ENCODE assay signal across 8 cellular contexts in the genomic region with DNA sequence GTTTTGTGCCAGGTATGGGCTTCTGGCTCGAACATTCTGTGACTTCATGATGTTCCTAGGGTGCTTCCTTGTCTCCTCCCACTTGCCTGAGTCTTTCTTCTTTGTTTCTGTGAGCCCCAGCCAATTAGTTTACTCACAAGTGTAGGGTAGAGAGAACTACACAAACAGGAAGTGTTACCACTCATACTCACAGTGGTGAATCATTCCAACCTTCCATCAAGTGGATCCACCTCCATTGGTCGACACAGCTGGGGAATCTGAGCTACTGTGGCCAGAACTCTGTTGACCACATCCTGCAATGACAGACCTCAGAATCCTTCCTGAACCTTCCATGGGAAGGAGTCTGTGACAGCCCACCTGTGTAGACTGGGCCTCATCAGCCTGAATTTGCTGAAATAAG.
DNase-seq lines count a peak whose midpoint lies in the region; ATAC-seq and TF ChIP-seq lines count a peak whose summit lies in the region.

No MANE protein-coding gene starts in this region.

- intact Hi-C loops in left ventricle myocardium inferior (cut with micrococcal nuclease): no loop called here

- H4K20me1 ChIP-seq in BLaER1 treated with 17β-estradiol and CSF1 and Interleukin-3, amounts not matched to agents 10 nM and 100 nM: no peaks in the 10 kb centered on the region
- no peaks in the 10 kb centered on the region for H4K20me1 ChIP-seq in OCI-LY3 (ENCODE audit: insufficient read depth, low read length)

- peak overlapping the region in 2 of 11 experiments; percentile 18 to 29; a peak in 2 of 22 replicates for H3K9ac ChIP-seq in BLaER1 treated with 17β-estradiol and CSF1 and Interleukin-3, amounts not matched to agents 10 nM and 100 nM
- H3K9ac ChIP-seq in OCI-LY3 (ENCODE audit: low read length): no peak overlapping the region

- H3K79me2 ChIP-seq in OCI-LY3 (ENCODE audit: low read length): no peaks in the 10 kb centered on the region

- H3K4me1 ChIP-seq in BLaER1 treated with 17β-estradiol and CSF1 and Interleukin-3, amounts not matched to agents 10 nM and 100 nM: peaks cover 12 to 25% (median 18%) of the 10 kb centered on the region in 10 experiments
- H3K4me1 ChIP-seq in OCI-LY3 (ENCODE audit: low read length) (peaks cover 8% of the 10 kb centered on the region), left ventricle myocardium inferior (no peaks in the 10 kb centered on the region)

- peak; percentile 60 for ATAC-seq in GM21723 (IDR thresholded peaks at IDR 0.05; ENCODE audit: unreplicated experiment)
- ATAC-seq in GM19023 (IDR thresholded peaks at IDR 0.05; ENCODE audit: unreplicated experiment): no peak

- no peaks in the 10 kb centered on the region for H3K36me3 ChIP-seq in BLaER1 treated with 17β-estradiol and CSF1 and Interleukin-3, amounts not matched to agents 10 nM and 100 nM
- no peaks in the 10 kb centered on the region for H3K36me3 ChIP-seq in OCI-LY3 (replicated peaks; ENCODE audit: low read depth, low read length)
- no peaks in the 10 kb centered on the region for H3K36me3 ChIP-seq in left ventricle myocardium inferior

- H3K27me3 ChIP-seq in BLaER1 treated with 17β-estradiol and CSF1 and Interleukin-3, amounts not matched to agents 10 nM and 100 nM: no peaks in the 10 kb centered on the region
- peaks cover 9% of the 10 kb centered on the region; the same call in 1 of the 2 replicates for H3K27me3 ChIP-seq in OCI-LY3 (ENCODE audit: low read depth, low read length)
- no peaks in the 10 kb centered on the region for H3K27me3 ChIP-seq in left ventricle myocardium inferior (ENCODE audit: low read depth)

- no peaks in the 10 kb centered on the region for H3K9me3 ChIP-seq in BLaER1 treated with 17β-estradiol and CSF1 and Interleukin-3, amounts not matched to agents 10 nM and 100 nM (replicated peaks in 1 of 11)
- no peaks in the 10 kb centered on the region for H3K9me3 ChIP-seq in OCI-LY3 (ENCODE audit: insufficient read depth, low read length)
- H3K9me3 ChIP-seq in left ventricle myocardium inferior (replicated peaks): no peaks in the 10 kb centered on the region

- H3K27ac ChIP-seq in BLaER1 treated with 17β-estradiol and CSF1 and Interleukin-3, amounts not matched to agents 10 nM and 100 nM: peak overlapping the region in 8 of 11 experiments; percentile 38 to 70 (median 59); a peak in 17 of 22 replicates
- no peak overlapping the region for H3K27ac ChIP-seq in OCI-LY3 (ENCODE audit: low read length)
- no peak overlapping the region for H3K27ac ChIP-seq in left ventricle myocardium inferior (replicated peaks)
- no peak overlapping the region for H3K27ac ChIP-seq in coronary artery

- TF ChIP-seq CTCF in OCI-LY3 (IDR thresholded peaks at IDR 0.05; ENCODE audit: low read depth, low read length) (no peak), left ventricle myocardium inferior (IDR thresholded peaks at IDR 0.05; ENCODE audit: borderline replicate concordance) (no peak), coronary artery (IDR thresholded peaks at IDR 0.05) (no peak)

- peak; percentile 27 for DNase-seq in fibroblast of peridontal ligament (ENCODE audit: extremely low read depth)
- no peak for DNase-seq in left ventricle myocardium inferior
- no peak for DNase-seq in NCI-H1436 (lab: John Stamatoyannopoulos, UW)
- DNase-seq in coronary artery (ENCODE audit: low spot score): no peak

- H2AFZ ChIP-seq in OCI-LY3 (ENCODE audit: low read depth, low read length): peak overlapping the region; percentile 23; the same call in 1 of the 2 replicates

- peak overlapping the region; percentile 18 to 78 (median 57) for H3K4me2 ChIP-seq in BLaER1 treated with 17β-estradiol and CSF1 and Interleukin-3, amounts not matched to agents 10 nM and 100 nM
- no peak overlapping the region for H3K4me2 ChIP-seq in OCI-LY3 (ENCODE audit: low read length)

- no peak overlapping the region for H3K4me3 ChIP-seq in BLaER1 treated with 17β-estradiol and CSF1 and Interleukin-3, amounts not matched to agents 10 nM and 100 nM
- no peak overlapping the region for H3K4me3 ChIP-seq in OCI-LY3 (ENCODE audit: low read length)
- H3K4me3 ChIP-seq in left ventricle myocardium inferior: no peak overlapping the region
- no peak overlapping the region for H3K4me3 ChIP-seq in coronary artery

Comparison
In these comparisons a context has a peak if more than half of its experiments do, and no peak if none do; other contexts are left out.
1. H3K27ac ChIP-seq: peak in BLaER1 treated with 17β-estradiol and CSF1 and Interleukin-3, amounts not matched to agents 10 nM and 100 nM (8 of 11); none in OCI-LY3 (single experiment), left ventricle myocardium inferior (single experiment) and coronary artery (0 of 2).